In the genomic region with DNA sequence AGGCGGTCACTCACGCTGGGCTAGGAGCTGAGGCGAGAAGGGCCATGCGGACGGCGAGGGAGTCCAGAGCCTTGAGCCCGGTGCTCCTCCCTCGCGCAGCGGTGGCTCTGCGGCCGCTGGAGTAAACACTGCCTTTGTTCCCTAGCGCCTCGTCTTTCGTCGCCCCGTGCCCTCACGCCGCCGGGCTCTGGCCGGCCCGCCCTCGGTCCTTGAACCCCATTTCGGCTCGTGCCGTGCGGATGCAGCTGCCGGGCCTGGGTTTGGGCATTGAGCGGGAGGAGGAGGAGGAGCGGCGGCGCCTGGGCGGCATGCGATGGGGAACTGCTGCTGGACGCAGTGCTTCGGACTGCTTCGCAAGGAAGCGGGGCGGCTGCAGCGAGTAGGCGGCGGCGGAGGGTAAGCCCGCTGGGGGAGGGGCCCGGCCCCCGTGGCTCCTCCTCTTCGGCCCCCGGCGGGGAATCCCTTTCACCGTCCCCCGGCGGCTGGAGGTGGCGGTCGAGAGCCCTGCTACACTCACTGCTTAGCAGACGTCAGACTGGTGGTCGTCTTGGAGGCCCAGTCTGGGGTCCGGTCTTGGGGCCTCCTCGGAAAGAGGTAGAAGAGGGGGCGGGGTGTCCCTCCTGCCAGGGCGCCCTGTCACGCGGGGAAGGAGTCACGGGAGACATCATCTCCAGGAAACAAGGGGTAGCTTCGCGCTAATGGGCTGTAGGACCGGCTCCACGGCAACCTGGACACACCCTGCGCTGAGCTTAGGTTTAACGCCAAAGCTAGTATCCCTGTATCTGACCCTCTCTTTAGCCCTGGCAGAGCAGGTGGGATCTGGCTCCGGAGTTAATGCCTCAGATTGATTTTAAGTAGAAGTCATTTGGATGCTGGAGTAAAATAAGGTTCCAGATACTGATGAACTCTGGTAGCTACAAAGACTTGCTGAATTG, we compare ENCODE assay signal across 1 cellular context.
A peak's percentile ranks its signal among the peaks of the same experiment; 100 is the strongest.
TF ChIP-seq lines count a peak whose summit lies in the region.

A gene with protein sequence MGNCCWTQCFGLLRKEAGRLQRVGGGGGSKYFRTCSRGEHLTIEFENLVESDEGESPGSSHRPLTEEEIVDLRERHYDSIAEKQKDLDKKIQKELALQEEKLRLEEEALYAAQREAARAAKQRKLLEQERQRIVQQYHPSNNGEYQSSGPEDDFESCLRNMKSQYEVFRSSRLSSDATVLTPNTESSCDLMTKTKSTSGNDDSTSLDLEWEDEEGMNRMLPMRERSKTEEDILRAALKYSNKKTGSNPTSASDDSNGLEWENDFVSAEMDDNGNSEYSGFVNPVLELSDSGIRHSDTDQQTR (plus strand): TSS at position 9 of the 935 bp plus-strand sequence. CDS start 305 bp downstream, at position 314.

TF ChIP-seq in HEK293, 187 proteins besides CTCF, POLR2A, EP300 and RAD21 (continued from another document and continues in another):
- TF ChIP-seq, protein P1, sequence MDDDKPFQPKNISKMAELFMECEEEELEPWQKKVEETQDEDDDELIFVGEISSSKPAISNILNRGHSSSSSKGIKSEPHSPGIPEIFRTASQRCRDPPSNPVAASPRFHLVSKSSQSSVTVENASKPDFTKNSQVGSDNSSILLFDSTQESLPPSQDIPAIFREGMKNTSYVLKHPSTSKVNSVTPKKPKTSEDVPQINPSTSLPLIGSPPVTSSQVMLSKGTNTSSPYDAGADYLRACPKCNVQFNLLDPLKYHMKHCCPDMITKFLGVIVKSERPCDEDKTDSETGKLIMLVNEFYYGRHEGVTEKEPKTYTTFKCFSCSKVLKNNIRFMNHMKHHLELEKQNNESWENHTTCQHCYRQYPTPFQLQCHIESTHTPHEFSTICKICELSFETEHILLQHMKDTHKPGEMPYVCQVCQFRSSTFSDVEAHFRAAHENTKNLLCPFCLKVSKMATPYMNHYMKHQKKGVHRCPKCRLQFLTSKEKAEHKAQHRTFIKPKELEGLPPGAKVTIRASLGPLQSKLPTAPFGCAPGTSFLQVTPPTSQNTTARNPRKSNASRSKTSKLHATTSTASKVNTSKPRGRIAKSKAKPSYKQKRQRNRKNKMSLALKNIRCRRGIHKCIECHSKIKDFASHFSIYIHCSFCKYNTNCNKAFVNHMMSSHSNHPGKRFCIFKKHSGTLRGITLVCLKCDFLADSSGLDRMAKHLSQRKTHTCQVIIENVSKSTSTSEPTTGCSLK (tag by site-specific recombination; IDR thresholded peaks at IDR 0.05), result no peak
- TF ChIP-seq KLF7 (tag by site-specific recombination; IDR thresholded peaks at IDR 0.05; ENCODE audit: borderline replicate concordance) (0 out of 2 replicates have a peak, but pooled peaks have one; percentile 11), ZNF548 (tag by site-specific recombination; IDR thresholded peaks at IDR 0.05) (no peak), KLF16 (tag by site-specific recombination; IDR thresholded peaks at IDR 0.05) (peak; percentile 55), ZXDB (tag by site-specific recombination; IDR thresholded peaks at IDR 0.05) (peak; percentile 83), ZNF677 (tag by site-specific recombination; IDR thresholded peaks at IDR 0.05) (no peak), ZNF138 (tag by site-specific recombination; IDR thresholded peaks at IDR 0.05; ENCODE audit: borderline replicate concordance) (no peak), ZNF266 (tag by site-specific recombination; IDR thresholded peaks at IDR 0.05; ENCODE audit: low read depth) (no peak), ZNF585B (tag by site-specific recombination; IDR thresholded peaks at IDR 0.05) (no peak), ZNF571 (tag by site-specific recombination; IDR thresholded peaks at IDR 0.05) (no peak), ZNF776 (tag by site-specific recombination; IDR thresholded peaks at IDR 0.05; ENCODE audit: borderline replicate concordance) (no peak), ZNF155 (tag by site-specific recombination; IDR thresholded peaks at IDR 0.05) (no peak), ZNF350 (tag by site-specific recombination; IDR thresholded peaks at IDR 0.05) (no peak), PRDM1 (tag by site-specific recombination; IDR thresholded peaks at IDR 0.05) (no peak), ZNF274 (IDR thresholded peaks at IDR 0.05; ENCODE audit: low read length) (no peak), ZNF274 (tag by site-specific recombination; IDR thresholded peaks at IDR 0.05; ENCODE audit: borderline replicate concordance) (no peak), ZNF426 (tag by site-specific recombination; IDR thresholded peaks at IDR 0.05) (no peak), ZFP37 (tag by site-specific recombination; IDR thresholded peaks at IDR 0.05) (peak; percentile 77), ZIC2 (tag by site-specific recombination; IDR thresholded peaks at IDR 0.05) (peak; percentile 37), HOXA7 (CRISPR knock-in tag; IDR thresholded peaks at IDR 0.05; ENCODE audit: borderline replicate concordance) (no peak), ZNF112 (tag by site-specific recombination; IDR thresholded peaks at IDR 0.05) (no peak), ZBTB7A (tag by site-specific recombination; IDR thresholded peaks at IDR 0.05; ENCODE audit: low read depth) (no peak), ZNF335 (tag by site-specific recombination; conservative IDR thresholded peaks at IDR 0.05) (peak; percentile 84), ZNF768 (tag by site-specific recombination; IDR thresholded peaks at IDR 0.05) (no peak), BCL11B (tag by site-specific recombination; IDR thresholded peaks at IDR 0.05; ENCODE audit: low read depth) (peak; percentile 74; the same call in 1 of the 2 replicates), ZNF544 (tag by site-specific recombination; IDR thresholded peaks at IDR 0.05) (no peak)
- TF ChIP-seq, protein P2, sequence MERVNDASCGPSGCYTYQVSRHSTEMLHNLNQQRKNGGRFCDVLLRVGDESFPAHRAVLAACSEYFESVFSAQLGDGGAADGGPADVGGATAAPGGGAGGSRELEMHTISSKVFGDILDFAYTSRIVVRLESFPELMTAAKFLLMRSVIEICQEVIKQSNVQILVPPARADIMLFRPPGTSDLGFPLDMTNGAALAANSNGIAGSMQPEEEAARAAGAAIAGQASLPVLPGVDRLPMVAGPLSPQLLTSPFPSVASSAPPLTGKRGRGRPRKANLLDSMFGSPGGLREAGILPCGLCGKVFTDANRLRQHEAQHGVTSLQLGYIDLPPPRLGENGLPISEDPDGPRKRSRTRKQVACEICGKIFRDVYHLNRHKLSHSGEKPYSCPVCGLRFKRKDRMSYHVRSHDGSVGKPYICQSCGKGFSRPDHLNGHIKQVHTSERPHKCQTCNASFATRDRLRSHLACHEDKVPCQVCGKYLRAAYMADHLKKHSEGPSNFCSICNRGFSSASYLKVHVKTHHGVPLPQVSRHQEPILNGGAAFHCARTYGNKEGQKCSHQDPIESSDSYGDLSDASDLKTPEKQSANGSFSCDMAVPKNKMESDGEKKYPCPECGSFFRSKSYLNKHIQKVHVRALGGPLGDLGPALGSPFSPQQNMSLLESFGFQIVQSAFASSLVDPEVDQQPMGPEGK (tag by site-specific recombination; IDR thresholded peaks at IDR 0.05), result peak; percentile 85
- TF ChIP-seq, protein P3, sequence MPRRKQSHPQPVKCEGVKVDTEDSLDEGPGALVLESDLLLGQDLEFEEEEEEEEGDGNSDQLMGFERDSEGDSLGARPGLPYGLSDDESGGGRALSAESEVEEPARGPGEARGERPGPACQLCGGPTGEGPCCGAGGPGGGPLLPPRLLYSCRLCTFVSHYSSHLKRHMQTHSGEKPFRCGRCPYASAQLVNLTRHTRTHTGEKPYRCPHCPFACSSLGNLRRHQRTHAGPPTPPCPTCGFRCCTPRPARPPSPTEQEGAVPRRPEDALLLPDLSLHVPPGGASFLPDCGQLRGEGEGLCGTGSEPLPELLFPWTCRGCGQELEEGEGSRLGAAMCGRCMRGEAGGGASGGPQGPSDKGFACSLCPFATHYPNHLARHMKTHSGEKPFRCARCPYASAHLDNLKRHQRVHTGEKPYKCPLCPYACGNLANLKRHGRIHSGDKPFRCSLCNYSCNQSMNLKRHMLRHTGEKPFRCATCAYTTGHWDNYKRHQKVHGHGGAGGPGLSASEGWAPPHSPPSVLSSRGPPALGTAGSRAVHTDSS (tag by site-specific recombination; IDR thresholded peaks at IDR 0.05), result no peak
- TF ChIP-seq, protein P4, sequence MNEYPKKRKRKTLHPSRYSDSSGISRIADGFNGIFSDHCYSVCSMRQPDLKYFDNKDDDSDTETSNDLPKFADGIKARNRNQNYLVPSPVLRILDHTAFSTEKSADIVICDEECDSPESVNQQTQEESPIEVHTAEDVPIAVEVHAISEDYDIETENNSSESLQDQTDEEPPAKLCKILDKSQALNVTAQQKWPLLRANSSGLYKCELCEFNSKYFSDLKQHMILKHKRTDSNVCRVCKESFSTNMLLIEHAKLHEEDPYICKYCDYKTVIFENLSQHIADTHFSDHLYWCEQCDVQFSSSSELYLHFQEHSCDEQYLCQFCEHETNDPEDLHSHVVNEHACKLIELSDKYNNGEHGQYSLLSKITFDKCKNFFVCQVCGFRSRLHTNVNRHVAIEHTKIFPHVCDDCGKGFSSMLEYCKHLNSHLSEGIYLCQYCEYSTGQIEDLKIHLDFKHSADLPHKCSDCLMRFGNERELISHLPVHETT (tag by site-specific recombination; IDR thresholded peaks at IDR 0.05), result no peak
- TF ChIP-seq, protein P5, sequence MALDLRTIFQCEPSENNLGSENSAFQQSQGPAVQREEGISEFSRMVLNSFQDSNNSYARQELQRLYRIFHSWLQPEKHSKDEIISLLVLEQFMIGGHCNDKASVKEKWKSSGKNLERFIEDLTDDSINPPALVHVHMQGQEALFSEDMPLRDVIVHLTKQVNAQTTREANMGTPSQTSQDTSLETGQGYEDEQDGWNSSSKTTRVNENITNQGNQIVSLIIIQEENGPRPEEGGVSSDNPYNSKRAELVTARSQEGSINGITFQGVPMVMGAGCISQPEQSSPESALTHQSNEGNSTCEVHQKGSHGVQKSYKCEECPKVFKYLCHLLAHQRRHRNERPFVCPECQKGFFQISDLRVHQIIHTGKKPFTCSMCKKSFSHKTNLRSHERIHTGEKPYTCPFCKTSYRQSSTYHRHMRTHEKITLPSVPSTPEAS (tag by site-specific recombination; IDR thresholded peaks at IDR 0.05), result 0 out of 2 replicates have a peak, but pooled peaks have one; percentile 18
- TF ChIP-seq, protein P6, sequence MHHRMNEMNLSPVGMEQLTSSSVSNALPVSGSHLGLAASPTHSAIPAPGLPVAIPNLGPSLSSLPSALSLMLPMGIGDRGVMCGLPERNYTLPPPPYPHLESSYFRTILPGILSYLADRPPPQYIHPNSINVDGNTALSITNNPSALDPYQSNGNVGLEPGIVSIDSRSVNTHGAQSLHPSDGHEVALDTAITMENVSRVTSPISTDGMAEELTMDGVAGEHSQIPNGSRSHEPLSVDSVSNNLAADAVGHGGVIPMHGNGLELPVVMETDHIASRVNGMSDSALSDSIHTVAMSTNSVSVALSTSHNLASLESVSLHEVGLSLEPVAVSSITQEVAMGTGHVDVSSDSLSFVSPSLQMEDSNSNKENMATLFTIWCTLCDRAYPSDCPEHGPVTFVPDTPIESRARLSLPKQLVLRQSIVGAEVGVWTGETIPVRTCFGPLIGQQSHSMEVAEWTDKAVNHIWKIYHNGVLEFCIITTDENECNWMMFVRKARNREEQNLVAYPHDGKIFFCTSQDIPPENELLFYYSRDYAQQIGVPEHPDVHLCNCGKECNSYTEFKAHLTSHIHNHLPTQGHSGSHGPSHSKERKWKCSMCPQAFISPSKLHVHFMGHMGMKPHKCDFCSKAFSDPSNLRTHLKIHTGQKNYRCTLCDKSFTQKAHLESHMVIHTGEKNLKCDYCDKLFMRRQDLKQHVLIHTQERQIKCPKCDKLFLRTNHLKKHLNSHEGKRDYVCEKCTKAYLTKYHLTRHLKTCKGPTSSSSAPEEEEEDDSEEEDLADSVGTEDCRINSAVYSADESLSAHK (tag by site-specific recombination; IDR thresholded peaks at IDR 0.05), result no peak
- TF ChIP-seq, protein P7, sequence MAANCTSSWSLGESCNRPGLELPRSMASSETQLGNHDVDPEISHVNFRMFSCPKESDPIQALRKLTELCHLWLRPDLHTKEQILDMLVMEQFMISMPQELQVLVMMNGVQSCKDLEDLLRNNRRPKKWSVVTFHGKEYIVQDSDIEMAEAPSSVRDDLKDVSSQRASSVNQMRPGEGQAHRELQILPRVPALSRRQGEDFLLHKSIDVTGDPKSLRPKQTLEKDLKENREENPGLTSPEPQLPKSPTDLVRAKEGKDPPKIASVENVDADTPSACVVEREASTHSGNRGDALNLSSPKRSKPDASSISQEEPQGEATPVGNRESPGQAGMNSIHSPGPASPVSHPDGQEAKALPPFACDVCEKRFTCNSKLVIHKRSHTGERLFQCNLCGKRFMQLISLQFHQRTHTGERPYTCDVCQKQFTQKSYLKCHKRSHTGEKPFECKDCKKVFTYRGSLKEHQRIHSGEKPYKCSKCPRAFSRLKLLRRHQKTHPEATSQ (tag by site-specific recombination; IDR thresholded peaks at IDR 0.05), result no peak
- TF ChIP-seq, protein P8, sequence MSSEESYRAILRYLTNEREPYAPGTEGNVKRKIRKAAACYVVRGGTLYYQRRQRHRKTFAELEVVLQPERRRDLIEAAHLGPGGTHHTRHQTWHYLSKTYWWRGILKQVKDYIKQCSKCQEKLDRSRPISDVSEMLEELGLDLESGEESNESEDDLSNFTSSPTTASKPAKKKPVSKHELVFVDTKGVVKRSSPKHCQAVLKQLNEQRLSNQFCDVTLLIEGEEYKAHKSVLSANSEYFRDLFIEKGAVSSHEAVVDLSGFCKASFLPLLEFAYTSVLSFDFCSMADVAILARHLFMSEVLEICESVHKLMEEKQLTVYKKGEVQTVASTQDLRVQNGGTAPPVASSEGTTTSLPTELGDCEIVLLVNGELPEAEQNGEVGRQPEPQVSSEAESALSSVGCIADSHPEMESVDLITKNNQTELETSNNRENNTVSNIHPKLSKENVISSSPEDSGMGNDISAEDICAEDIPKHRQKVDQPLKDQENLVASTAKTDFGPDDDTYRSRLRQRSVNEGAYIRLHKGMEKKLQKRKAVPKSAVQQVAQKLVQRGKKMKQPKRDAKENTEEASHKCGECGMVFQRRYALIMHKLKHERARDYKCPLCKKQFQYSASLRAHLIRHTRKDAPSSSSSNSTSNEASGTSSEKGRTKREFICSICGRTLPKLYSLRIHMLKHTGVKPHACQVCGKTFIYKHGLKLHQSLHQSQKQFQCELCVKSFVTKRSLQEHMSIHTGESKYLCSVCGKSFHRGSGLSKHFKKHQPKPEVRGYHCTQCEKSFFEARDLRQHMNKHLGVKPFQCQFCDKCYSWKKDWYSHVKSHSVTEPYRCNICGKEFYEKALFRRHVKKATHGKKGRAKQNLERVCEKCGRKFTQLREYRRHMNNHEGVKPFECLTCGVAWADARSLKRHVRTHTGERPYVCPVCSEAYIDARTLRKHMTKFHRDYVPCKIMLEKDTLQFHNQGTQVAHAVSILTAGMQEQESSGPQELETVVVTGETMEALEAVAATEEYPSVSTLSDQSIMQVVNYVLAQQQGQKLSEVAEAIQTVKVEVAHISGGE (tag by site-specific recombination; conservative IDR thresholded peaks at IDR 0.05; ENCODE audit: low read depth), result peak; percentile 75
- TF ChIP-seq, protein P9, sequence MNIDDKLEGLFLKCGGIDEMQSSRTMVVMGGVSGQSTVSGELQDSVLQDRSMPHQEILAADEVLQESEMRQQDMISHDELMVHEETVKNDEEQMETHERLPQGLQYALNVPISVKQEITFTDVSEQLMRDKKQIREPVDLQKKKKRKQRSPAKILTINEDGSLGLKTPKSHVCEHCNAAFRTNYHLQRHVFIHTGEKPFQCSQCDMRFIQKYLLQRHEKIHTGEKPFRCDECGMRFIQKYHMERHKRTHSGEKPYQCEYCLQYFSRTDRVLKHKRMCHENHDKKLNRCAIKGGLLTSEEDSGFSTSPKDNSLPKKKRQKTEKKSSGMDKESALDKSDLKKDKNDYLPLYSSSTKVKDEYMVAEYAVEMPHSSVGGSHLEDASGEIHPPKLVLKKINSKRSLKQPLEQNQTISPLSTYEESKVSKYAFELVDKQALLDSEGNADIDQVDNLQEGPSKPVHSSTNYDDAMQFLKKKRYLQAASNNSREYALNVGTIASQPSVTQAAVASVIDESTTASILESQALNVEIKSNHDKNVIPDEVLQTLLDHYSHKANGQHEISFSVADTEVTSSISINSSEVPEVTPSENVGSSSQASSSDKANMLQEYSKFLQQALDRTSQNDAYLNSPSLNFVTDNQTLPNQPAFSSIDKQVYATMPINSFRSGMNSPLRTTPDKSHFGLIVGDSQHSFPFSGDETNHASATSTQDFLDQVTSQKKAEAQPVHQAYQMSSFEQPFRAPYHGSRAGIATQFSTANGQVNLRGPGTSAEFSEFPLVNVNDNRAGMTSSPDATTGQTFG (tag by site-specific recombination; IDR thresholded peaks at IDR 0.05; ENCODE audit: borderline replicate concordance), result no peak
